ENCODE assay signal across 10 cellular contexts in genomic region chr4:4985844-4986243, GRCh38. TPM values are rescaled to one million over a fixed set of nuclear protein-coding genes. Genes with fewer than 3 reads are reported as not detected.
A peak's percentile ranks its signal among the peaks of the same experiment; 100 is the strongest.
DNase-seq lines count a peak whose midpoint lies in the region; ATAC-seq, FAIRE-seq and TF ChIP-seq lines count a peak whose summit lies in the region.
"Had no signal": no experiment of that assay in that cellular context is flagged by ENCODE, and none has a peak within 500 bp of the region (broad histone marks: within the 10 kb centered on the region; RNA-seq: fewer than 3 reads in every experiment).

No MANE protein-coding gene starts in this region.

- H3K9ac ChIP-seq in K562 (ENCODE audit: insufficient read depth in 1 of 2, low read depth in 2 of 2, low read length in 2 of 2) (no peak overlapping the region), neural progenitor cell (no peak overlapping the region)

- H3K4me2 ChIP-seq in K562 (ENCODE audit: insufficient read depth, low read length) (no peak overlapping the region), neural progenitor cell (no peak overlapping the region)

- H3K27ac ChIP-seq in K562 (ENCODE audit: extremely low read depth, low read depth, low read length), result no peak overlapping the region
- no peak overlapping the region for H3K27ac ChIP-seq in neural progenitor cell
- no peak overlapping the region for H3K27ac ChIP-seq in ovary

- no peaks in the 10 kb centered on the region for H3F3A ChIP-seq in neural progenitor cell (ENCODE audit: low read depth)

- no TSS peak for BruUV-seq in K562 (replicated peaks; lab: Mats Ljungman, UMichigan)

- no peak overlapping the region for H3K4me3 Mint-ChIP-seq in neural progenitor cell
- H3K4me3 Mint-ChIP-seq: activated CD8-positive, alpha-beta T cell treated with anti-CD3 and anti-CD28 coated beads for 36 hours had no signal

- ATAC-seq in K562 (peak; percentile 81), HG03457 (IDR thresholded peaks at IDR 0.05; ENCODE audit: unreplicated experiment) (no peak)
- ATAC-seq: activated CD8-positive, alpha-beta T cell treated with anti-CD3 and anti-CD28 coated beads for 36 hours had no signal

- CTCF ChIA-PET in K562 (lab: Yijun Ruan, JAX; ENCODE audit: low intra/inter-chr PET ratio), result no interaction called here

- H3K4me1 ChIP-seq in K562 (replicated peaks in 1 of 2; ENCODE audit: control insufficient read depth in 2 of 2, insufficient read depth in 2 of 2, low read length in 2 of 2), result peaks cover 0 to 1% of the 10 kb centered on the region in 2 experiments; a peak in 3 of 5 replicates
- H3K4me1 ChIP-seq in neural progenitor cell, result peaks cover 10% of the 10 kb centered on the region
- H3K4me1 ChIP-seq in ovary (ENCODE audit: insufficient read depth), result peaks cover 1% of the 10 kb centered on the region

- peak; percentile 37 to 56 (median 42); a peak in 5 of 6 replicates for TF ChIP-seq CTCF in K562 (IDR thresholded peaks at IDR 0.05 in 2 of 3, conservative IDR thresholded peaks at IDR 0.05 in 1 of 3; ENCODE audit: insufficient read depth in 2 of 3, low read depth in 1 of 3, low read length in 3 of 3)
- peak; percentile 48 for TF ChIP-seq CTCF in neural progenitor cell (IDR thresholded peaks at IDR 0.05)
- TF ChIP-seq CTCF in ovary (IDR thresholded peaks at IDR 0.05), result no peak

- H3K4me3 ChIP-seq in K562 (no peak overlapping the region), neural progenitor cell (no peak overlapping the region), ovary (no peak overlapping the region)

- in situ Hi-C loops in K562 (cut with MboI), result no loop called here

- 0% methylated on average over 1 of the region's 1 CpG for WGBS in K562 (ENCODE audit: insufficient coverage, low coverage, missing lambda C conversion rate)
- WGBS in ovary, 3 donors, result 81 to 100% (median 83%) methylated on average over 1 of the region's 1 CpG

- H3K27ac Mint-ChIP-seq in neural progenitor cell, result no peak overlapping the region
- H3K27ac Mint-ChIP-seq: activated CD8-positive, alpha-beta T cell treated with anti-CD3 and anti-CD28 coated beads for 36 hours had no signal

- H3K9me3 ChIP-seq in K562 (replicated peaks; ENCODE audit: control insufficient read depth, insufficient read depth, low read depth, low read length), result no peaks in the 10 kb centered on the region
- no peaks in the 10 kb centered on the region for H3K9me3 ChIP-seq in neural progenitor cell (ENCODE audit: low read depth)
- no peaks in the 10 kb centered on the region for H3K9me3 ChIP-seq in ovary

- H3K9me3 Mint-ChIP-seq in neural progenitor cell, result peaks cover 2% of the 10 kb centered on the region
- H3K9me3 Mint-ChIP-seq: activated CD8-positive, alpha-beta T cell treated with anti-CD3 and anti-CD28 coated beads for 36 hours had no signal

- H3K9me1 ChIP-seq in K562 (ENCODE audit: control insufficient read depth, insufficient read depth, low read length), result no peaks in the 10 kb centered on the region

- FAIRE-seq in K562 (lab: Jason Lieb, UNC), result no peak
- FAIRE-seq: GM19239 had no signal

- H3K27me3 ChIP-seq in K562 (ENCODE audit: control insufficient read depth in 2 of 2, insufficient read depth in 2 of 2, low read length in 2 of 2) (peaks cover 8 to 61% of the 10 kb centered on the region in 2 experiments; a peak in 4 of 5 replicates), neural progenitor cell (no peaks in the 10 kb centered on the region), ovary (no peaks in the 10 kb centered on the region)

- H3K36me3 Mint-ChIP-seq in neural progenitor cell, result no peaks in the 10 kb centered on the region

- no peaks in the 10 kb centered on the region for H3K79me2 ChIP-seq in K562 (ENCODE audit: control insufficient read depth, insufficient read depth, low read length)
- H3K79me2 ChIP-seq in neural progenitor cell (ENCODE audit: low read depth), result no peaks in the 10 kb centered on the region

- DNase-seq in EL, result peak; percentile 25
- DNase-seq in Kasumi-1 (lab: John Stamatoyannopoulos, UW), result peak; percentile 8 to 15
- DNase-seq in K562 (ENCODE audit: extremely low read depth in 1 of 4, low spot score in 3 of 4), result peak in 1 of 4 experiments; percentile 21
- peak; percentile 42 for DNase-seq in neural progenitor cell (ENCODE audit: low spot score)
- DNase-seq in ovary, result no peak
- no peak for DNase-seq in KG1 (lab: John Stamatoyannopoulos, UW)
- DNase-seq: activated CD8-positive, alpha-beta T cell treated with anti-CD3 and anti-CD28 coated beads for 36 hours; stimulated activated CD4-positive, alpha-beta T cell treated with anti-CD3 and anti-CD28 coated beads, Interleukin-4, amount 100 ng/mL, for 24 hours had no signal

- H3K27me3 Mint-ChIP-seq in neural progenitor cell (ENCODE audit: insufficient read depth, low read depth), result peaks cover 7% of the 10 kb centered on the region
- H3K27me3 Mint-ChIP-seq: activated CD8-positive, alpha-beta T cell treated with anti-CD3 and anti-CD28 coated beads for 36 hours had no signal

- H3K36me3 ChIP-seq in K562 (ENCODE audit: control insufficient read depth, insufficient read depth, low read length), result no peaks in the 10 kb centered on the region
- no peaks in the 10 kb centered on the region for H3K36me3 ChIP-seq in neural progenitor cell
- no peaks in the 10 kb centered on the region for H3K36me3 ChIP-seq in ovary

- H4K20me1 ChIP-seq in K562 (replicated peaks; ENCODE audit: control insufficient read depth, insufficient read depth, low read length) (no peaks in the 10 kb centered on the region), neural progenitor cell (ENCODE audit: low read depth) (no peaks in the 10 kb centered on the region)

- POLR2A ChIA-PET in K562 (lab: Yijun Ruan, JAX), result interaction anchor here (0.6 kb wide), 1 partner anchor 18 kb away, joined by 3 read pairs; no protein-coding TSS in a partner anchor

- H2AFZ ChIP-seq in K562 (ENCODE audit: low read depth, low read length), result no peak overlapping the region
- peak overlapping the region; percentile 42 for H2AFZ ChIP-seq in neural progenitor cell (replicated peaks)

- TF ChIP-seq RAD21 in K562 (CRISPR knock-in tag; conservative IDR thresholded peaks at IDR 0.05 in 1 of 2, IDR thresholded peaks at IDR 0.05 in 1 of 2), result peak in 1 of 2 experiments; percentile 37; a peak in 2 of 4 replicates

- TF ChIP-seq POLR2A in K562 (conservative IDR thresholded peaks at IDR 0.05) (no peak), ovary (IDR thresholded peaks at IDR 0.05) (no peak)

- intact Hi-C loops in K562 (cut with micrococcal nuclease), result no loop called here
- intact Hi-C loops in ovary (cut with DNase I), result no loop called here

- H3K4me1 Mint-ChIP-seq in neural progenitor cell, result peaks cover 5% of the 10 kb centered on the region

- TF ChIP-seq EP300 in K562 (IDR thresholded peaks at IDR 0.05; ENCODE audit: low read length) (no peak), ovary (IDR thresholded peaks at IDR 0.05) (no peak)

TF ChIP-seq in K562, 482 proteins besides CTCF, POLR2A, EP300 and RAD21:
- no peak for TF ChIP-seq BDP1 (IDR thresholded peaks at IDR 0.05; ENCODE audit: insufficient read depth, insufficient read length)
- TF ChIP-seq ZNF699 (CRISPR knock-in tag; IDR thresholded peaks at IDR 0.05; ENCODE audit: insufficient replicate concordance), result no peak
- TF ChIP-seq MCM3 (IDR thresholded peaks at IDR 0.05), result 0 out of 2 replicates have a peak, but pooled peaks have one; percentile 47
- TF ChIP-seq SMC3 (conservative IDR thresholded peaks at IDR 0.05; ENCODE audit: insufficient read depth, low read depth, low read length), result 0 out of 2 replicates have a peak, but pooled peaks have one; percentile 6

RNA-seq across cellular contexts. Expression of gene CYTL1, which starts 33.4 kb away (rescaled TPM):
- not detected in 2 replicates for total RNA-seq in K562 (2011; cell fraction: chromatin; rRNA removed; ENCODE audit: low replicate concordance)
- not detected in 2 replicates for total RNA-seq in K562 (2011; cell fraction: nucleolus; rRNA removed)
- not detected in 2 replicates for total RNA-seq in K562 (2011; cell fraction: nucleoplasm; rRNA removed)
- total RNA-seq in K562 (2014; rRNA removed) (not detected in 2 replicates), K562 (2014; rRNA removed; fragmentation: Illumina TruSeq; extraction: Trizol) (not detected in 2 replicates), K562 (2015; rRNA removed; fragmentation: Illumina TruSeq; extraction: Trizol) (not detected in 2 replicates), K562 (2021) (not detected in 2 replicates), neural progenitor cell (ENCODE audit: low replicate concordance) (1.1 and 3.1 TPM in 2 replicates), ovary (1 to 10 TPM in 6 of 7 donors, under 1 TPM in 1; 0.97 to 2.1 (median 1.5) TPM)
- polyA plus RNA-seq in K562 (2011; rRNA removed) (not detected in 2 replicates), K562 (2014; fragmentation: Illumina TruSeq; extraction: Trizol) (not detected in 2 replicates), K562 (2014; fragmentation: Nextera tagmentation; extraction: Ambion mirVana) (not detected), K562 (2014; rRNA removed) (not detected in 2 replicates), ovary (1 to 10 TPM; 4.4 to 5.6 TPM)
- not detected in 2 replicates for polyA plus RNA-seq in K562 (2011; cell fraction: cytosol; rRNA removed)
- polyA plus RNA-seq in K562 (2011; cell fraction: nucleus; rRNA removed), result not detected in 2 replicates
- 0.19 TPM in 1 of 2 replicates, not detected in the other for polyA plus RNA-seq in K562 (2012)
- not detected in 2 replicates for polyA minus RNA-seq in K562 (2011; rRNA and poly(A)+ RNA removed)
- not detected in 2 replicates for polyA minus RNA-seq in K562 (2011; cell fraction: cytosol; rRNA and poly(A)+ RNA removed)
- polyA minus RNA-seq in K562 (2011; cell fraction: nucleus; rRNA and poly(A)+ RNA removed), result not detected in 2 replicates
- total RNA-seq: activated CD8-positive, alpha-beta T cell treated with anti-CD3 and anti-CD28 coated beads for 36 hours had no signal

Comparison
In these comparisons a context has a peak if more than half of its experiments do, and no peak if none do; other contexts are left out.
1. DNase-seq: peak in EL (single experiment), Kasumi-1 (2 of 2) and neural progenitor cell (single experiment); none in ovary (0 of 5) and KG1 (single experiment).
2. CTCF ChIP-seq: peak in K562 (3 of 3) and neural progenitor cell (single experiment); none in ovary (0 of 3).